28 cellular contexts compared by ENCODE assay signal in genomic region chr1:168119750-168120149, GRCh38.
"Had no signal": no experiment of that assay in that cellular context is flagged by ENCODE, and none has a peak within 500 bp of the region (broad histone marks: within the 10 kb centered on the region; RNA-seq: fewer than 3 reads in every experiment).

No MANE protein-coding gene starts in this region.

- H3K27ac Mint-ChIP-seq: stimulated activated effector memory CD8-positive, alpha-beta T cell treated with anti-CD3 and anti-CD28 coated beads, Interleukin-12 subunit alpha, Interleukin-12 subunit beta, amount 100 ng/mL, for 72 hours; stimulated activated memory B cell treated with anti-CD40 and anti-IgM and Interleukin-4, amounts not matched to agents 10 μg/mL and 1 μg/mL and 100 μg/mL, for 72 hours; stimulated activated naive B cell treated with anti-CD40 and anti-IgM and Interleukin-4, amounts not matched to agents 10 μg/mL and 1 μg/mL and 100 μg/mL, for 72 hours; stimulated activated naive CD8-positive, alpha-beta T cell treated with anti-CD3 and anti-CD28 coated beads, Interleukin-15, amount 100 ng/mL, for 72 hours; stimulated activated naive CD8-positive, alpha-beta T cell treated with anti-CD3 and anti-CD28 coated beads, Interleukin-15, Interleukin-2, amounts not matched to agents 100 ng/mL and 50 ng/mL, for 24 hours had no signal

- H3K4me1 Mint-ChIP-seq: stimulated activated effector memory CD8-positive, alpha-beta T cell treated with anti-CD3 and anti-CD28 coated beads, Interleukin-12 subunit alpha, Interleukin-12 subunit beta, amount 100 ng/mL, for 72 hours; stimulated activated memory B cell treated with anti-CD40 and anti-IgM and Interleukin-4, amounts not matched to agents 10 μg/mL and 1 μg/mL and 100 μg/mL, for 72 hours; stimulated activated naive B cell treated with anti-CD40 and anti-IgM and Interleukin-4, amounts not matched to agents 10 μg/mL and 1 μg/mL and 100 μg/mL, for 72 hours; stimulated activated naive CD8-positive, alpha-beta T cell treated with anti-CD3 and anti-CD28 coated beads, Interleukin-15, amount 100 ng/mL, for 72 hours had no signal

- H3K36me3 Mint-ChIP-seq: stimulated activated effector memory CD8-positive, alpha-beta T cell treated with anti-CD3 and anti-CD28 coated beads, Interleukin-12 subunit alpha, Interleukin-12 subunit beta, amount 100 ng/mL, for 72 hours; stimulated activated memory B cell treated with anti-CD40 and anti-IgM and Interleukin-4, amounts not matched to agents 10 μg/mL and 1 μg/mL and 100 μg/mL, for 72 hours had no signal

- FAIRE-seq: urothelium cell line had no signal

- H3K9me3 Mint-ChIP-seq: stimulated activated effector memory CD8-positive, alpha-beta T cell treated with anti-CD3 and anti-CD28 coated beads, Interleukin-12 subunit alpha, Interleukin-12 subunit beta, amount 100 ng/mL, for 72 hours; stimulated activated naive CD8-positive, alpha-beta T cell treated with anti-CD3 and anti-CD28 coated beads, Interleukin-15, Interleukin-2, amounts not matched to agents 100 ng/mL and 50 ng/mL, for 24 hours had no signal

- H3K27me3 ChIP-seq: stomach, suprapubic skin, testis, thyroid gland, tibial artery, tibial nerve, transverse colon, upper lobe of left lung, upper lobe of right lung, uterus, vagina had no signal

- H3K36me3 ChIP-seq: stomach, suprapubic skin, thoracic aorta, thyroid gland, tibial artery, transverse colon, upper lobe of left lung, upper lobe of right lung, uterus, vagina had no signal

- H3K27ac ChIP-seq: stomach, suprapubic skin, testis, thoracic aorta, thyroid gland, tibial nerve, transverse colon, upper lobe of left lung, upper lobe of right lung, vagina had no signal

- DNase-seq: stimulated activated CD4-positive, alpha-beta T cell treated with anti-CD3 and anti-CD28 coated beads, Interleukin-2, amount 100 ng/mL, for 24 hours; stimulated activated CD4-positive, alpha-beta T cell treated with anti-CD3 and anti-CD28 coated beads, Interleukin-2, amount 100 ng/mL, for 48 hours; stimulated activated CD4-positive, alpha-beta T cell treated with anti-CD3 and anti-CD28 coated beads, Interleukin-4, amount 100 ng/mL, for 1 hour; stimulated activated CD4-positive, alpha-beta T cell treated with anti-CD3 and anti-CD28 coated beads, Interleukin-4, amount 100 ng/mL, for 24 hours; stimulated activated CD4-positive, alpha-beta T cell treated with anti-CD3 and anti-CD28 coated beads, Interleukin-4, amount 100 ng/mL, for 4 hours; stimulated activated CD8-positive, alpha-beta memory T cell treated with anti-CD3 and anti-CD28 coated beads, Interleukin-4, amount 100 ng/mL, for 48 hours; stimulated activated naive B cell treated with anti-CD40 and anti-IgM and Interleukin-4, amounts not matched to agents 10 μg/mL and 1 μg/mL and 100 μg/mL, for 72 hours; stimulated activated naive CD4-positive, alpha-beta T cell; stimulated activated naive CD8-positive, alpha-beta T cell treated with anti-CD3 and anti-CD28 coated beads, Interleukin-15, amount 100 ng/mL, for 72 hours; stimulated activated naive CD8-positive, alpha-beta T cell treated with anti-CD3 and anti-CD28 coated beads, Interleukin-15, Interleukin-2, amounts not matched to agents 100 U/mL and 50 U/mL, for 24 hours; stomach; substantia nigra; testis; thyroid gland; tibial artery; transverse colon; trophoblast cell; upper lobe of left lung; upper lobe of right lung; uterus had no signal

- ATAC-seq: stimulated activated effector memory CD8-positive, alpha-beta T cell treated with anti-CD3 and anti-CD28 coated beads, Interleukin-12 subunit alpha, Interleukin-12 subunit beta, amount 100 ng/mL, for 72 hours; stimulated activated memory B cell treated with anti-CD40 and anti-IgM and Interleukin-4, amounts not matched to agents 10 μg/mL and 1 μg/mL and 100 μg/mL, for 72 hours; stimulated activated naive B cell treated with anti-CD40 and anti-IgM and Interleukin-4, amounts not matched to agents 10 μg/mL and 1 μg/mL and 100 μg/mL, for 72 hours; stimulated activated naive CD8-positive, alpha-beta T cell treated with anti-CD3 and anti-CD28 coated beads, Interleukin-15, amount 100 ng/mL, for 72 hours; stimulated activated naive CD8-positive, alpha-beta T cell treated with anti-CD3 and anti-CD28 coated beads, Interleukin-15, Interleukin-2, amounts not matched to agents 100 U/mL and 50 U/mL, for 24 hours; upper lobe of right lung had no signal

- H3K9me3 ChIP-seq: stomach, suprapubic skin, testis, thoracic aorta, thyroid gland, tibial artery, tibial nerve, transverse colon, upper lobe of left lung, upper lobe of right lung, uterus, vagina had no signal

- H3K4me3 ChIP-seq: stomach, suprapubic skin, testis, thoracic aorta, thyroid gland, tibial artery, tibial nerve, transverse colon, upper lobe of left lung, upper lobe of right lung, uterus, vagina had no signal

- H3K4me3 Mint-ChIP-seq: stimulated activated effector memory CD8-positive, alpha-beta T cell treated with anti-CD3 and anti-CD28 coated beads, Interleukin-12 subunit alpha, Interleukin-12 subunit beta, amount 100 ng/mL, for 72 hours; stimulated activated memory B cell treated with anti-CD40 and anti-IgM and Interleukin-4, amounts not matched to agents 10 μg/mL and 1 μg/mL and 100 μg/mL, for 72 hours; stimulated activated naive B cell treated with anti-CD40 and anti-IgM and Interleukin-4, amounts not matched to agents 10 μg/mL and 1 μg/mL and 100 μg/mL, for 72 hours; stimulated activated naive CD8-positive, alpha-beta T cell treated with anti-CD3 and anti-CD28 coated beads, Interleukin-15, amount 100 ng/mL, for 72 hours; stimulated activated naive CD8-positive, alpha-beta T cell treated with anti-CD3 and anti-CD28 coated beads, Interleukin-15, Interleukin-2, amounts not matched to agents 100 ng/mL and 50 ng/mL, for 24 hours had no signal

- H3K4me1 ChIP-seq: upper lobe of right lung had no signal
